8 cellular contexts compared by ENCODE assay signal in genomic region chr17:80780381-80781187, GRCh38.
A peak's percentile ranks its signal among the peaks of the same experiment; 100 is the strongest.
DNase-seq lines count a peak whose midpoint lies in the region; ATAC-seq and TF ChIP-seq lines count a peak whose summit lies in the region.

No MANE protein-coding gene starts in this region.

- peaks cover 26% of the 10 kb centered on the region for H3K79me1 ChIP-seq in mesenchymal stem cell (replicated peaks; ENCODE audit: low read length, poor library complexity, severe bottlenecking)
- H3K79me1 ChIP-seq in H9 (ENCODE audit: insufficient read depth, low read depth, low read length, poor library complexity, severe bottlenecking) = no peaks in the 10 kb centered on the region

- peaks cover 0 to 2% of the 10 kb centered on the region in 2 donors for H3K27me3 Mint-ChIP-seq in CD8-positive, alpha-beta memory T cell
- H3K27me3 Mint-ChIP-seq in T-helper 1 cell treated with Interleukin-12 subunit alpha and Interleukin-12 subunit beta and Interleukin-4 antibody, amounts not matched to agents 30 μg/mL and 1 μg/mL, for 36 hours (ENCODE audit: low read depth) = no peaks in the 10 kb centered on the region
- H3K27me3 Mint-ChIP-seq in H9 (ENCODE audit: low read depth) = no peaks in the 10 kb centered on the region; the same call in 1 of the 2 replicates

- H3T11ph ChIP-seq in H9 (ENCODE audit: low read length) = no peak overlapping the region

- ATAC-seq in GM21786 (IDR thresholded peaks at IDR 0.05; ENCODE audit: unreplicated experiment) (peak; percentile 63), GM18511 (IDR thresholded peaks at IDR 0.05; ENCODE audit: unreplicated experiment) (no peak)

- H4K5ac ChIP-seq in H9 (ENCODE audit: insufficient read length, low read depth, low read length) = no peak overlapping the region

- H2BK20ac ChIP-seq in H9 (ENCODE audit: low read depth, low read length, poor library complexity, severe bottlenecking) = no peak overlapping the region

- WGBS in mesenchymal stem cell = 63% methylated on average over 13 of the region's 19 CpGs
- no CpG with 5 or more reads among the region's 19 CpGs for WGBS in H9 (ENCODE audit: extremely low coverage, insufficient read length, low lambda C conversion rate)

- H4K91ac ChIP-seq in mesenchymal stem cell (ENCODE audit: low read length) (peak overlapping the region; percentile 96), H9 (ENCODE audit: insufficient read length, low read depth, low read length) (no peak overlapping the region)

- peak overlapping the region; percentile 66 to 83 (median 75) for H3K4me3 Mint-ChIP-seq in CD8-positive, alpha-beta memory T cell
- peak overlapping the region; percentile 71 for H3K4me3 Mint-ChIP-seq in T-helper 1 cell treated with Interleukin-12 subunit alpha and Interleukin-12 subunit beta and Interleukin-4 antibody, amounts not matched to agents 30 μg/mL and 1 μg/mL, for 36 hours
- no peak overlapping the region for H3K4me3 Mint-ChIP-seq in H9

- H3K56ac ChIP-seq in H9 (ENCODE audit: insufficient read length, low read depth, low read length) = no peak overlapping the region

- peaks cover 58% of the 10 kb centered on the region for H3K4me1 ChIP-seq in CD8-positive, alpha-beta memory T cell (ENCODE audit: insufficient read depth, low read length)
- peaks cover 11% of the 10 kb centered on the region for H3K4me1 ChIP-seq in mesenchymal stem cell (ENCODE audit: control insufficient read depth, insufficient read depth, low read depth, low read length)
- H3K4me1 ChIP-seq in H9 (ENCODE audit: insufficient read depth, low read length) = peaks cover 2% of the 10 kb centered on the region; the same call in 1 of the 2 replicates

- no peaks in the 10 kb centered on the region for H4K20me1 ChIP-seq in H9 (ENCODE audit: control insufficient read depth, insufficient read depth, insufficient read length)

- no peaks in the 10 kb centered on the region for H3K23me2 ChIP-seq in H9 (ENCODE audit: insufficient read length, low read depth, low read length, poor library complexity, severe bottlenecking)

- peak overlapping the region in 1 of 2 experiments; percentile 3 for H3K14ac ChIP-seq in mesenchymal stem cell (ENCODE audit: low read length in 2 of 2)
- H3K14ac ChIP-seq in H9 (ENCODE audit: insufficient read depth, low read length) = no peak overlapping the region

- H3K4ac ChIP-seq in mesenchymal stem cell (ENCODE audit: low read depth in 1 of 2, low read length in 2 of 2) = peak overlapping the region; percentile 24 to 29
- no peak overlapping the region for H3K4ac ChIP-seq in H9 (ENCODE audit: low read depth, low read length)

- POLR2A ChIA-PET in CD8-positive, alpha-beta memory T cell (lab: Charles Lee) = interaction anchor here (1.3 to 3.3 kb wide), 3 partner anchors 9 to 60 kb away, joined by 4 to 15 read pairs (median 4); no protein-coding TSS in a partner anchor

- H3K4me2 ChIP-seq in mesenchymal stem cell (ENCODE audit: low read length, poor library complexity, severe bottlenecking) = no peak overlapping the region
- H3K4me2 ChIP-seq in H9 (ENCODE audit: insufficient read depth, insufficient read length, low read length) = no peak overlapping the region

- no peaks in the 10 kb centered on the region for H3K9me3 ChIP-seq in CD8-positive, alpha-beta memory T cell (ENCODE audit: low read length)
- no peaks in the 10 kb centered on the region for H3K9me3 ChIP-seq in mesenchymal stem cell (ENCODE audit: control insufficient read depth, low read length)
- no peaks in the 10 kb centered on the region for H3K9me3 ChIP-seq in H9 (ENCODE audit: control insufficient read depth, low read depth, low read length)

- no peaks in the 10 kb centered on the region for H3K9me3 Mint-ChIP-seq in CD8-positive, alpha-beta memory T cell
- H3K9me3 Mint-ChIP-seq in T-helper 1 cell treated with Interleukin-12 subunit alpha and Interleukin-12 subunit beta and Interleukin-4 antibody, amounts not matched to agents 30 μg/mL and 1 μg/mL, for 36 hours = no peaks in the 10 kb centered on the region
- H3K9me3 Mint-ChIP-seq in H9 = no peaks in the 10 kb centered on the region

- H3K18ac ChIP-seq in mesenchymal stem cell (ENCODE audit: low read depth in 1 of 2, low read length in 2 of 2) (peak overlapping the region; percentile 67 to 93), H9 (ENCODE audit: insufficient read length, low read depth, low read length) (no peak overlapping the region)

- H3K9ac ChIP-seq in mesenchymal stem cell (ENCODE audit: low read length) (peak overlapping the region; percentile 83), H9 (ENCODE audit: extremely low read depth, insufficient read length, low read length) (no peak overlapping the region)

- H2BK120ac ChIP-seq in mesenchymal stem cell (ENCODE audit: low read depth, low read length) = peak overlapping the region; percentile 93
- no peak overlapping the region for H2BK120ac ChIP-seq in H9 (ENCODE audit: low read depth, low read length, poor library complexity, severe bottlenecking)

- TF ChIP-seq CTCF in H9 (conservative IDR thresholded peaks at IDR 0.05) = no peak

- H2AFZ ChIP-seq in mesenchymal stem cell (ENCODE audit: low read depth, low read length) = no peak overlapping the region
- H2AFZ ChIP-seq in H9 (ENCODE audit: low read length) = no peak overlapping the region

- peak in 1 of 5 donors; percentile 46 for DNase-seq in CD8-positive, alpha-beta memory T cell
- DNase-seq in mesenchymal stem cell (peak; percentile 33), NCI-H510A treated with DMSO at 0.1 percent for 48 hours (lab: John Stamatoyannopoulos, UW) (no peak), NCI-H1417 (lab: John Stamatoyannopoulos, UW) (no peak), H9 (no peak)

- H4K8ac ChIP-seq in mesenchymal stem cell (ENCODE audit: low read length) = peak overlapping the region; percentile 39
- no peak overlapping the region for H4K8ac ChIP-seq in H9 (replicated peaks; ENCODE audit: insufficient read length, low read depth, low read length)

- no peaks in the 10 kb centered on the region for H3K79me2 ChIP-seq in H9 (ENCODE audit: insufficient read depth, low read length)

- peak overlapping the region; percentile 66 to 96 (median 86) for H3K27ac Mint-ChIP-seq in CD8-positive, alpha-beta memory T cell
- peak overlapping the region; percentile 94 for H3K27ac Mint-ChIP-seq in T-helper 1 cell treated with Interleukin-12 subunit alpha and Interleukin-12 subunit beta and Interleukin-4 antibody, amounts not matched to agents 30 μg/mL and 1 μg/mL, for 36 hours
- peak overlapping the region in 1 of 3 experiments; percentile 0; a peak in 1 of 7 replicates for H3K27ac Mint-ChIP-seq in H9

- H2BK5ac ChIP-seq in mesenchymal stem cell (ENCODE audit: low read depth, low read length, poor library complexity, severe bottlenecking) (no peak overlapping the region), H9 (ENCODE audit: insufficient read length, low read length) (no peak overlapping the region)

- peak overlapping the region; percentile 11 for H3K27ac ChIP-seq in CD8-positive, alpha-beta memory T cell (ENCODE audit: low read depth, low read length)
- H3K27ac ChIP-seq in mesenchymal stem cell (ENCODE audit: low read length, poor library complexity, severe bottlenecking) (no peak overlapping the region), H9 (ENCODE audit: insufficient read length, low read depth, low read length) (no peak overlapping the region)

- peaks cover 44 to 70% (median 63%) of the 10 kb centered on the region in 3 donors for H3K4me1 Mint-ChIP-seq in CD8-positive, alpha-beta memory T cell
- peaks cover 67% of the 10 kb centered on the region for H3K4me1 Mint-ChIP-seq in T-helper 1 cell treated with Interleukin-12 subunit alpha and Interleukin-12 subunit beta and Interleukin-4 antibody, amounts not matched to agents 30 μg/mL and 1 μg/mL, for 36 hours (ENCODE audit: low read depth)
- peaks cover 32 to 46% of the 10 kb centered on the region in 2 experiments for H3K4me1 Mint-ChIP-seq in H9

- H2BK12ac ChIP-seq in mesenchymal stem cell (ENCODE audit: low read length in 2 of 2) = peak overlapping the region; percentile 94 to 98
- no peak overlapping the region for H2BK12ac ChIP-seq in H9 (ENCODE audit: insufficient read length, low read depth, low read length)

- no peaks in the 10 kb centered on the region for H3K36me3 ChIP-seq in CD8-positive, alpha-beta memory T cell (ENCODE audit: insufficient read depth, low read length)
- H3K36me3 ChIP-seq in mesenchymal stem cell (ENCODE audit: control insufficient read depth in 1 of 2, insufficient read depth in 2 of 2, low read depth in 1 of 2, low read length in 2 of 2) = peaks cover 4 to 12% of the 10 kb centered on the region in 2 experiments

- H3K23ac ChIP-seq in mesenchymal stem cell (ENCODE audit: low read length in 2 of 2) = no peak overlapping the region
- H3K23ac ChIP-seq in H9 (ENCODE audit: insufficient read length, low read depth, low read length) = no peak overlapping the region

- peaks cover 6 to 27% (median 17%) of the 10 kb centered on the region in 3 donors for H3K36me3 Mint-ChIP-seq in CD8-positive, alpha-beta memory T cell
- H3K36me3 Mint-ChIP-seq in T-helper 1 cell treated with Interleukin-12 subunit alpha and Interleukin-12 subunit beta and Interleukin-4 antibody, amounts not matched to agents 30 μg/mL and 1 μg/mL, for 36 hours (ENCODE audit: low read depth) = peaks cover 37% of the 10 kb centered on the region
- peaks cover 7 to 9% (median 7%) of the 10 kb centered on the region in 3 experiments; a peak in 6 of 7 replicates for H3K36me3 Mint-ChIP-seq in H9 (ENCODE audit: insufficient read depth in 1 of 3, low read depth in 3 of 3)

- peak overlapping the region; percentile 17 for H2BK15ac ChIP-seq in mesenchymal stem cell (ENCODE audit: low read depth, poor library complexity, severe bottlenecking)
- no peak overlapping the region for H2BK15ac ChIP-seq in H9 (ENCODE audit: low read depth, low read length)

- H2AK5ac ChIP-seq in mesenchymal stem cell (ENCODE audit: low read length, severe bottlenecking) (no peak overlapping the region), H9 (ENCODE audit: insufficient read length, low read length) (no peak overlapping the region)

- H3K27me3 ChIP-seq in CD8-positive, alpha-beta memory T cell (ENCODE audit: insufficient read depth, low read length, poor library complexity, severe bottlenecking) = no peaks in the 10 kb centered on the region
- no peaks in the 10 kb centered on the region for H3K27me3 ChIP-seq in mesenchymal stem cell (ENCODE audit: control insufficient read depth in 1 of 2, insufficient read depth in 1 of 2, low read length in 2 of 2)
- no peaks in the 10 kb centered on the region for H3K27me3 ChIP-seq in H9 (ENCODE audit: insufficient read depth, low read length)

- peak overlapping the region; percentile 52 for H3K4me3 ChIP-seq in CD8-positive, alpha-beta memory T cell (ENCODE audit: low read length)
- peak overlapping the region in 1 of 2 experiments; percentile 71 for H3K4me3 ChIP-seq in mesenchymal stem cell (ENCODE audit: insufficient read depth in 1 of 2, low read depth in 1 of 2, low read length in 2 of 2)

- CTCF ChIA-PET in CD8-positive, alpha-beta memory T cell (lab: Charles Lee) = interaction anchor here (0.9 to 2.2 kb wide), 7 partner anchors 10 to 189 kb away, joined by 3 to 11 read pairs (median 3); no protein-coding TSS in a partner anchor

Comparison
In these comparisons a context has a peak if more than half of its experiments do, and no peak if none do; other contexts are left out.
1. H3K4me3 Mint-ChIP-seq: peak in CD8-positive, alpha-beta memory T cell (7 of 7) and T-helper 1 cell treated with Interleukin-12 subunit alpha and Interleukin-12 subunit beta and Interleukin-4 antibody, amounts not matched to agents 30 μg/mL and 1 μg/mL, for 36 hours (single experiment); none in H9 (0 of 2).